Comparison of ENCODE assay signal across 8 cellular contexts in the genomic region with DNA sequence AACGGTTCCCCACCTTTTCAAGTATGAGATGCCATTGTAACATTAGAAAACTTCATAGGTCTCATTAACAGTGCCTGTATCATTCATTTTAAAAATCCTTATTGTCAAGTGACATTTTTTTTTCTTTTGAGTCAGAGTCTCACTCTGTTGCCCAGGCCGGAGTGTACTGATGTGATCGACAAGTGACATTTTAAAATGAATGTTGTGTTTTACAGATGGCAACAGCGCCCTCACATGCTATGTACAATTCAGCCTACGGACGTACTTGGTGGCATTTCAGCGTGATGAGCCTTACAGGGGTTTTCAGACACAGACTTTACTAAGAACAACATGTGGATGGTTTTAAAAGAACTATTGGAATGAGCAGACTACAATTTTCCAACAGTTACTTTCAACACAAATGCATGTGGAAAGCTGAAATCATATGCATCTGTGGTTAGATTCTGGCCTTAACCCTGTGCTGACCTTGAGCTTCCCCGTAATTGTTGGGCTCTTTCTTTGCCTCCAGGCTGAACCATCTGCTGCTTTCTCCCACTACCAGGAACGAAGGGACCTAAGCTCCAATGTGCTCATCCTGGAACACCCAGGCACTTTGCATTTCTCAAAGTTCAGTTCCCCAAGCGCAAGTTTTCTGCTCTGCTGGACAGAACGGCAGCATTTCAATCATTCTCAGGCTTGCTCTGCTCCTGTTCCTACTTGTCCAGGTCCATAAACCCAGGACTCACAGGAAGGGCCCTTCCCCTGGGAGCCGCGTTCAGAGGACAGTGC.
DNase-seq lines count a peak whose midpoint lies in the region; ATAC-seq, FAIRE-seq and TF ChIP-seq lines count a peak whose summit lies in the region.

No MANE protein-coding gene starts in this region.

- H3K4me1 Mint-ChIP-seq in natural killer cell, result no peaks in the 10 kb centered on the region

- H3K4me3 Mint-ChIP-seq in natural killer cell, result no peak overlapping the region

- FAIRE-seq in HTR-8/SVneo (lab: Jason Lieb, UNC), result no peak

- H3K27me3 Mint-ChIP-seq in natural killer cell (ENCODE audit: low read depth in 2 of 2), result peaks cover 5 to 10% of the 10 kb centered on the region in 2 donors

- TF ChIP-seq CTCF in fibroblast of mammary gland (conservative IDR thresholded peaks at IDR 0.05; ENCODE audit: control insufficient read depth, insufficient read depth, low read depth, low read length) (peak; percentile 56), natural killer cell (IDR thresholded peaks at IDR 0.05) (no peak)

- ATAC-seq in natural killer cell (no peak), GM21515 (IDR thresholded peaks at IDR 0.05; ENCODE audit: unreplicated experiment) (no peak)

- DNase-seq in D341Med (ENCODE audit: low spot score) (peak; percentile 58), HTR-8/SVneo (ENCODE audit: insufficient read length, low spot score) (peak; percentile 54), SHP77 treated with DMSO at 0.1 percent for 48 hours (lab: John Stamatoyannopoulos, UW) (peak; percentile 32), fibroblast of mammary gland (ENCODE audit: low read depth) (peak; percentile 66), renal cortical epithelial cell (ENCODE audit: low read depth) (peak; percentile 77), natural killer cell (no peak)
- no peak for DNase-seq in stimulated activated CD4-positive, alpha-beta T cell treated with anti-CD3 and anti-CD28 coated beads, Interleukin-4, amount 100 ng/mL, for 24 hours

- H3K36me3 Mint-ChIP-seq in natural killer cell, result no peaks in the 10 kb centered on the region

- no peak overlapping the region for H3K4me3 ChIP-seq in fibroblast of mammary gland (ENCODE audit: control insufficient read depth, low read depth, low read length)

- H3K9me3 Mint-ChIP-seq in natural killer cell, result no peaks in the 10 kb centered on the region

- H3K27ac Mint-ChIP-seq in natural killer cell, result no peak overlapping the region

- intact Hi-C loops in natural killer cell (cut with micrococcal nuclease), result no loop called here

Comparison
In these comparisons a context has a peak if more than half of its experiments do, and no peak if none do; other contexts are left out.
1. DNase-seq: peak in D341Med (single experiment), HTR-8/SVneo (single experiment), SHP77 treated with DMSO at 0.1 percent for 48 hours (single experiment), fibroblast of mammary gland (single experiment) and renal cortical epithelial cell (single experiment); none in stimulated activated CD4-positive, alpha-beta T cell treated with anti-CD3 and anti-CD28 coated beads, Interleukin-4, amount 100 ng/mL, for 24 hours (single experiment) and natural killer cell (single experiment).